ENCODE assay signal across 2 cellular contexts in the genomic region with DNA sequence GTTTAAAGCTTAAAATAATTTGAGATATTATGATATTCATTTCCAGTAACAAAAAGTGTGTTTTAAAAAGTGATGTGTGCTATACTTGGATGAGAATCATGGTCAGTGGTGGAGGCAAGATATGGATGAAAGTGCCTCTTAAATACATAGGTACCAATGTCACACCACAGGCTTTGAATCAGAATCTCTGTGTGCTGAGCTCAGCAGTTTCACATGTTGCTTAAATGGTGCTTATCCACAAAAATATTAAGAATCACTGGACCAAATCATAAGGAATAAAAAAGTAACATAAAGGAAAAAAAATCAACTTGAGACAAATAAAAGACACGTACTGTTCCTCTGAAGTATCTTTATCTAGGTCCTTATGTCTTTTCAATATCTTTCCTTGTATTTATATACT.
A peak's percentile ranks its signal among the peaks of the same experiment; 100 is the strongest.
TF ChIP-seq lines count a peak whose summit lies in the region.

No MANE protein-coding gene starts in this region.

TF ChIP-seq in A549, 52 proteins besides CTCF, POLR2A, EP300 and RAD21:
- peak; percentile 68 for TF ChIP-seq MAFK (IDR thresholded peaks at IDR 0.05; ENCODE audit: partially characterized antibody)
- no peak for TF ChIP-seq CHD2 (IDR thresholded peaks at IDR 0.05; ENCODE audit: low read length, partially characterized antibody)

TF ChIP-seq in H1, 55 proteins besides CTCF, POLR2A, EP300 and RAD21:
- TF ChIP-seq KDM1A (IDR thresholded peaks at IDR 0.05; ENCODE audit: borderline replicate concordance, low read length): no peak
- no peak for TF ChIP-seq RXRA (IDR thresholded peaks at IDR 0.05; ENCODE audit: insufficient read depth, low read depth, low read length)
- peak; percentile 65 for TF ChIP-seq MAFK (IDR thresholded peaks at IDR 0.05; ENCODE audit: low read depth, low read length)
- no peak for TF ChIP-seq CBX8 (IDR thresholded peaks at IDR 0.05; ENCODE audit: borderline replicate concordance, low read depth, low read length)
- TF ChIP-seq SIX5 (IDR thresholded peaks at IDR 0.05; ENCODE audit: low read depth, low read length): no peak
- no peak for TF ChIP-seq NANOG (IDR thresholded peaks at IDR 0.05; ENCODE audit: insufficient read depth, low read depth, low read length, poor library complexity, severe bottlenecking)
- TF ChIP-seq SP1 (IDR thresholded peaks at IDR 0.05; ENCODE audit: low read depth, low read length): no peak
- TF ChIP-seq BCL11A (IDR thresholded peaks at IDR 0.05; ENCODE audit: low read depth in 2 of 2, low read length in 2 of 2): no peak
- TF ChIP-seq, protein P1, sequence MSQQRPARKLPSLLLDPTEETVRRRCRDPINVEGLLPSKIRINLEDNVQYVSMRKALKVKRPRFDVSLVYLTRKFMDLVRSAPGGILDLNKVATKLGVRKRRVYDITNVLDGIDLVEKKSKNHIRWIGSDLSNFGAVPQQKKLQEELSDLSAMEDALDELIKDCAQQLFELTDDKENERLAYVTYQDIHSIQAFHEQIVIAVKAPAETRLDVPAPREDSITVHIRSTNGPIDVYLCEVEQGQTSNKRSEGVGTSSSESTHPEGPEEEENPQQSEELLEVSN (IDR thresholded peaks at IDR 0.05): no peak
